Comparison of ENCODE assay signal across 10 cellular contexts in genomic region chr20:626579-626978, GRCh38. TPM values are rescaled to one million over a fixed set of nuclear protein-coding genes. Genes with fewer than 3 reads are reported as not detected.
"Had no signal": no experiment of that assay in that cellular context is flagged by ENCODE, and none has a peak within 500 bp of the region (broad histone marks: within the 10 kb centered on the region; RNA-seq: fewer than 3 reads in every experiment).

No MANE protein-coding gene starts in this region.

- H3K9me3 Mint-ChIP-seq: HFFc6 had no signal

- H3K27ac ChIP-seq: GM23248, HL-60 had no signal

- H3K9me3 ChIP-seq: HAP-1 had no signal

- H3K36me3 ChIP-seq: HAP-1 had no signal

- ATAC-seq: HCT116 had no signal

- H3K4me1 ChIP-seq: HAP-1 had no signal

- DNase-seq: GM23248, GOT3, H7, HFFc6, IMR-90 had no signal

- H3K4me3 ChIP-seq: GM23248, HAP-1 had no signal

- H3K9ac ChIP-seq: GM23248 had no signal

- H3K27ac Mint-ChIP-seq: HFFc6 had no signal

- H3K4me3 Mint-ChIP-seq: HFFc6 had no signal

RNA-seq across cellular contexts. Expression of gene TCF15, which starts 16.5 kb away (rescaled TPM):
- total RNA-seq: GM23248, H4, HFFc6, HT1080, IMR-90 had no signal
- polyA plus RNA-seq: GM23248, IMR-90 had no signal

RNA-seq across cellular contexts. Expression of gene SCRT2, which starts 49.0 kb away (rescaled TPM):
- total RNA-seq: GM23248, H4, HFFc6, HT1080, IMR-90 had no signal
- polyA plus RNA-seq: GM23248, IMR-90 had no signal
